ENCODE assay signal across 1 cellular context in genomic region chr14:64338616-64339316, GRCh38.
TF ChIP-seq lines count a peak whose summit lies in the region.

No MANE protein-coding gene starts in this region.

TF ChIP-seq in HepG2, 621 proteins besides CTCF, POLR2A, EP300 and RAD21 (continued from another document):
- TF ChIP-seq ZNF598 (CRISPR knock-in tag; IDR thresholded peaks at IDR 0.05; ENCODE audit: borderline replicate concordance) (peak; percentile 43; the same call in 1 of the 2 replicates), ATF3 (CRISPR knock-in tag; IDR thresholded peaks at IDR 0.05) (0 out of 2 replicates have a peak, but pooled peaks have one; percentile 6), HDAC2 (CRISPR knock-in tag; IDR thresholded peaks at IDR 0.05) (0 out of 2 replicates have a peak, but pooled peaks have one; percentile 21), NFYC (CRISPR knock-in tag; IDR thresholded peaks at IDR 0.05) (peak; percentile 83), ZNF792 (CRISPR knock-in tag; IDR thresholded peaks at IDR 0.05) (no peak), TBX2 (CRISPR knock-in tag; IDR thresholded peaks at IDR 0.05; ENCODE audit: borderline replicate concordance) (peak; percentile 63), SMAD1 (CRISPR knock-in tag; IDR thresholded peaks at IDR 0.05; ENCODE audit: borderline replicate concordance, low read depth) (no peak), POGK (CRISPR knock-in tag; conservative IDR thresholded peaks at IDR 0.05) (peak; percentile 74; the same call in 1 of the 2 replicates), ZNF616 (CRISPR knock-in tag; IDR thresholded peaks at IDR 0.05; ENCODE audit: low read depth) (no peak), GABPB1 (CRISPR knock-in tag; IDR thresholded peaks at IDR 0.05) (peak; percentile 83), ZNF580 (CRISPR knock-in tag; IDR thresholded peaks at IDR 0.05; ENCODE audit: borderline replicate concordance, low read depth) (peak; percentile 49; the same call in 1 of the 2 replicates), KDM2A (CRISPR knock-in tag; IDR thresholded peaks at IDR 0.05; ENCODE audit: borderline replicate concordance, low read depth) (peak; percentile 51; the same call in 1 of the 2 replicates), POGZ (CRISPR knock-in tag; IDR thresholded peaks at IDR 0.05) (peak; percentile 59; the same call in 1 of the 2 replicates), ZFX (CRISPR knock-in tag; IDR thresholded peaks at IDR 0.05; ENCODE audit: low read depth) (peak; percentile 88), ZNF512 (CRISPR knock-in tag; IDR thresholded peaks at IDR 0.05) (0 out of 2 replicates have a peak, but pooled peaks have one; percentile 49), PHF8 (CRISPR knock-in tag; IDR thresholded peaks at IDR 0.05) (peak; percentile 91), CC2D1A (CRISPR knock-in tag; IDR thresholded peaks at IDR 0.05) (no peak), ZNF501 (CRISPR knock-in tag; IDR thresholded peaks at IDR 0.05) (0 out of 2 replicates have a peak, but pooled peaks have one; percentile 14), ZNF264 (CRISPR knock-in tag; IDR thresholded peaks at IDR 0.05) (peak; percentile 24; the same call in 1 of the 2 replicates), CAMTA2 (CRISPR knock-in tag; IDR thresholded peaks at IDR 0.05; ENCODE audit: borderline replicate concordance) (0 out of 2 replicates have a peak, but pooled peaks have one; percentile 32), ZFY (CRISPR knock-in tag; IDR thresholded peaks at IDR 0.05) (peak; percentile 82), ZNF24 (IDR thresholded peaks at IDR 0.05) (no peak), ATF4 (CRISPR knock-in tag; IDR thresholded peaks at IDR 0.05) (peak in 1 of 2 experiments; percentile 41; a peak in 1 of 4 replicates), THAP11 (CRISPR knock-in tag; IDR thresholded peaks at IDR 0.05) (peak; percentile 48), ZMYM4 (CRISPR knock-in tag; IDR thresholded peaks at IDR 0.05) (peak; percentile 71; the same call in 1 of the 2 replicates), POLR2G (IDR thresholded peaks at IDR 0.05; ENCODE audit: low read depth, low read length) (peak; percentile 88)
- TF ChIP-seq, protein P1, sequence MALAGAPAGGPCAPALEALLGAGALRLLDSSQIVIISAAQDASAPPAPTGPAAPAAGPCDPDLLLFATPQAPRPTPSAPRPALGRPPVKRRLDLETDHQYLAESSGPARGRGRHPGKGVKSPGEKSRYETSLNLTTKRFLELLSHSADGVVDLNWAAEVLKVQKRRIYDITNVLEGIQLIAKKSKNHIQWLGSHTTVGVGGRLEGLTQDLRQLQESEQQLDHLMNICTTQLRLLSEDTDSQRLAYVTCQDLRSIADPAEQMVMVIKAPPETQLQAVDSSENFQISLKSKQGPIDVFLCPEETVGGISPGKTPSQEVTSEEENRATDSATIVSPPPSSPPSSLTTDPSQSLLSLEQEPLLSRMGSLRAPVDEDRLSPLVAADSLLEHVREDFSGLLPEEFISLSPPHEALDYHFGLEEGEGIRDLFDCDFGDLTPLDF (CRISPR knock-in tag; IDR thresholded peaks at IDR 0.05) = peak; percentile 68
- TF ChIP-seq, protein P2, sequence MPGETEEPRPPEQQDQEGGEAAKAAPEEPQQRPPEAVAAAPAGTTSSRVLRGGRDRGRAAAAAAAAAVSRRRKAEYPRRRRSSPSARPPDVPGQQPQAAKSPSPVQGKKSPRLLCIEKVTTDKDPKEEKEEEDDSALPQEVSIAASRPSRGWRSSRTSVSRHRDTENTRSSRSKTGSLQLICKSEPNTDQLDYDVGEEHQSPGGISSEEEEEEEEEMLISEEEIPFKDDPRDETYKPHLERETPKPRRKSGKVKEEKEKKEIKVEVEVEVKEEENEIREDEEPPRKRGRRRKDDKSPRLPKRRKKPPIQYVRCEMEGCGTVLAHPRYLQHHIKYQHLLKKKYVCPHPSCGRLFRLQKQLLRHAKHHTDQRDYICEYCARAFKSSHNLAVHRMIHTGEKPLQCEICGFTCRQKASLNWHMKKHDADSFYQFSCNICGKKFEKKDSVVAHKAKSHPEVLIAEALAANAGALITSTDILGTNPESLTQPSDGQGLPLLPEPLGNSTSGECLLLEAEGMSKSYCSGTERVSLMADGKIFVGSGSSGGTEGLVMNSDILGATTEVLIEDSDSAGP (CRISPR knock-in tag; IDR thresholded peaks at IDR 0.05; ENCODE audit: borderline replicate concordance) = peak; percentile 97
- TF ChIP-seq, protein P3, sequence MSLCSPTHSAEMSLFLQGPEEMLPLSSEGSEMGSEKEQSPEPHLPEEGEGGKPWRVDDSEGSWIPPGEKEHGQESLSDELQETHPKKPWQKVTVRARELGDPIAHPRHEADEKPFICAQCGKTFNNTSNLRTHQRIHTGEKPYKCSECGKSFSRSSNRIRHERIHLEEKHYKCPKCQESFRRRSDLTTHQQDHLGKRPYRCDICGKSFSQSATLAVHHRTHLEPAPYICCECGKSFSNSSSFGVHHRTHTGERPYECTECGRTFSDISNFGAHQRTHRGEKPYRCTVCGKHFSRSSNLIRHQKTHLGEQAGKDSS (CRISPR knock-in tag; IDR thresholded peaks at IDR 0.05; ENCODE audit: borderline replicate concordance, low read depth) = peak; percentile 48; the same call in 1 of the 2 replicates
TF ChIP-seq in HepG2: peak in this region for 150.
